ENCODE assay signal across 13 cellular contexts in genomic region chr5:62310426-62311105, GRCh38. TPM values are rescaled to one million over a fixed set of nuclear protein-coding genes. Genes with fewer than 3 reads are reported as not detected.
DNase-seq lines count a peak whose midpoint lies in the region; ATAC-seq and TF ChIP-seq lines count a peak whose summit lies in the region.
"Had no signal": no experiment of that assay in that cellular context is flagged by ENCODE, and none has a peak within 500 bp of the region (broad histone marks: within the 10 kb centered on the region; RNA-seq: fewer than 3 reads in every experiment).

No MANE protein-coding gene starts in this region.

- no peak overlapping the region for H3K4me3 ChIP-seq in mammary epithelial cell (replicated peaks in 1 of 3; ENCODE audit: insufficient read depth in 1 of 3, low read depth in 2 of 3, low read length in 3 of 3)
- no peak overlapping the region for H3K4me3 ChIP-seq in fibroblast of mammary gland (ENCODE audit: control insufficient read depth, low read depth, low read length)

- H3K4me1 Mint-ChIP-seq in MCF 10A (ENCODE audit: insufficient read depth, unreplicated experiment): peaks cover 42% of the 10 kb centered on the region
- H3K4me1 Mint-ChIP-seq in activated CD4-positive, alpha-beta memory T cell treated with anti-CD3 and anti-CD28 coated beads for 36 hours (ENCODE audit: low read depth): peaks cover 66% of the 10 kb centered on the region

- BruUV-seq in MCF 10A (replicated peaks; lab: Mats Ljungman, UMichigan): no TSS peak
- no TSS peak for BruUV-seq in mammary epithelial cell (replicated peaks; lab: Mats Ljungman, UMichigan)

- DNase-seq in MCF 10A (ENCODE audit: unreplicated experiment) (no peak), mammary epithelial cell (no peak), fibroblast of mammary gland (ENCODE audit: low read depth) (peak; percentile 8), GM19240 (ENCODE audit: insufficient read length, low spot score) (no peak), islet precursor cell (no peak), mucosa of gallbladder (ENCODE audit: low spot score) (no peak)
- no peak for DNase-seq in activated CD4-positive, alpha-beta memory T cell treated with anti-CD3 and anti-CD28 coated beads for 36 hours
- DNase-seq: cortex of kidney, DMS79, GOT3, NCI-H2029 had no signal

- no peak for ATAC-seq in HG03378 (IDR thresholded peaks at IDR 0.05; ENCODE audit: unreplicated experiment)

- dilution Hi-C loops in mammary epithelial cell (cut with HindIII; ENCODE audit: low sequenced_read_pairs): no loop called here

- H3K27ac ChIP-seq in mammary epithelial cell (ENCODE audit: insufficient read depth, low read depth, low read length): no peak overlapping the region

- no peaks in the 10 kb centered on the region for H3K36me3 Mint-ChIP-seq in MCF 10A (ENCODE audit: insufficient read depth, unreplicated experiment)
- peaks cover 40% of the 10 kb centered on the region for H3K36me3 Mint-ChIP-seq in activated CD4-positive, alpha-beta memory T cell treated with anti-CD3 and anti-CD28 coated beads for 36 hours

- POLR2A ChIA-PET in MCF 10A (lab: Yijun Ruan, JAX): interaction anchor here (0.9 to 1.9 kb wide), 4 partner anchors 22 to 72 kb away, joined by 3 to 6 read pairs (median 3); no protein-coding TSS in a partner anchor
- POLR2A ChIA-PET in activated CD4-positive, alpha-beta memory T cell treated with anti-CD3 and anti-CD28 coated beads for 36 hours (lab: Charles Lee): interaction anchor here (1.1 to 2.3 kb wide), 5 partner anchors 19 to 32 kb away, joined by 4 to 8 read pairs (median 6); no protein-coding TSS in a partner anchor

- H3K9me3 ChIP-seq in mammary epithelial cell (replicated peaks; ENCODE audit: insufficient read depth, low read length): no peaks in the 10 kb centered on the region

- H3K4me3 Mint-ChIP-seq in MCF 10A (ENCODE audit: unreplicated experiment): no peak overlapping the region
- H3K4me3 Mint-ChIP-seq in activated CD4-positive, alpha-beta memory T cell treated with anti-CD3 and anti-CD28 coated beads for 36 hours: peak overlapping the region; percentile 24
- H3K4me3 Mint-ChIP-seq: memory B cell had no signal

- no peaks in the 10 kb centered on the region for H4K20me1 ChIP-seq in mammary epithelial cell (ENCODE audit: insufficient read depth, low read length)

- intact Hi-C loops in MCF 10A (cut with micrococcal nuclease): no loop called here
- intact Hi-C loops in mammary epithelial cell (cut with micrococcal nuclease): no loop called here
- intact Hi-C loops in activated CD4-positive, alpha-beta memory T cell treated with anti-CD3 and anti-CD28 coated beads for 36 hours (cut with micrococcal nuclease): no loop called here

- in situ Hi-C loops in mammary epithelial cell (cut with MboI; ENCODE audit: low sequenced_read_pairs in 2 of 2): no loop called here

- CTCF ChIA-PET in MCF 10A (lab: Yijun Ruan, JAX) (interaction anchor here (0.7 kb wide), 2 partner anchors 129 to 906 kb away, joined by 3 read pairs; no protein-coding TSS in a partner anchor), mammary epithelial cell (lab: Charles Lee; ENCODE audit: low non-redundant PET) (no interaction called here)
- CTCF ChIA-PET in activated CD4-positive, alpha-beta memory T cell treated with anti-CD3 and anti-CD28 coated beads for 36 hours (lab: Charles Lee): interaction anchor here (0.7 kb wide), 1 partner anchor 15 kb away, joined by 3 read pairs; no protein-coding TSS in a partner anchor

- 99% methylated on average over 5 of the region's 5 CpGs for WGBS in mammary epithelial cell (ENCODE audit: low coverage, missing lambda C conversion rate)

- H3K27me3 ChIP-seq in mammary epithelial cell (ENCODE audit: insufficient read depth, low read length): no peaks in the 10 kb centered on the region

- no peak for TF ChIP-seq CTCF in MCF 10A (IDR thresholded peaks at IDR 0.05; ENCODE audit: unreplicated experiment)
- TF ChIP-seq CTCF in mammary epithelial cell (conservative IDR thresholded peaks at IDR 0.05 in 1 of 2, IDR thresholded peaks at IDR 0.05 in 1 of 2; ENCODE audit: extremely low read depth in 1 of 2, insufficient read depth in 1 of 2, low read depth in 1 of 2, low read length in 2 of 2): no peak
- no peak for TF ChIP-seq CTCF in fibroblast of mammary gland (conservative IDR thresholded peaks at IDR 0.05; ENCODE audit: control insufficient read depth, insufficient read depth, low read depth, low read length)

- H3K4me1 ChIP-seq in mammary epithelial cell (ENCODE audit: insufficient read depth, low read length): peaks cover 24% of the 10 kb centered on the region

- H3K27ac Mint-ChIP-seq in MCF 10A (ENCODE audit: low read depth, unreplicated experiment): peak overlapping the region; percentile 59
- H3K27ac Mint-ChIP-seq in activated CD4-positive, alpha-beta memory T cell treated with anti-CD3 and anti-CD28 coated beads for 36 hours: peak overlapping the region; percentile 61

- no peak overlapping the region for H3K9ac ChIP-seq in mammary epithelial cell (ENCODE audit: insufficient read depth, low read length)

- H3K27me3 Mint-ChIP-seq in MCF 10A (ENCODE audit: insufficient read depth, unreplicated experiment): no peaks in the 10 kb centered on the region
- H3K27me3 Mint-ChIP-seq in activated CD4-positive, alpha-beta memory T cell treated with anti-CD3 and anti-CD28 coated beads for 36 hours: no peaks in the 10 kb centered on the region
- H3K27me3 Mint-ChIP-seq: memory B cell had no signal

- no peak overlapping the region for H3K4me2 ChIP-seq in mammary epithelial cell (ENCODE audit: insufficient read depth, low read depth, low read length)

- H2AFZ ChIP-seq in mammary epithelial cell (ENCODE audit: low read depth, low read length): no peak overlapping the region

- H3K36me3 ChIP-seq in mammary epithelial cell (ENCODE audit: insufficient read depth, low read length): no peaks in the 10 kb centered on the region

- peaks cover 94% of the 10 kb centered on the region for H3K79me2 ChIP-seq in mammary epithelial cell (ENCODE audit: insufficient read depth, low read length)

- no peaks in the 10 kb centered on the region for H3K9me3 Mint-ChIP-seq in MCF 10A (ENCODE audit: unreplicated experiment)
- no peaks in the 10 kb centered on the region for H3K9me3 Mint-ChIP-seq in activated CD4-positive, alpha-beta memory T cell treated with anti-CD3 and anti-CD28 coated beads for 36 hours
- H3K9me3 Mint-ChIP-seq: memory B cell had no signal

RNA-seq across cellular contexts. Expression of gene KIF2A, which starts 4.6 kb away (rescaled TPM):
- total RNA-seq in MCF 10A (2022) (45.0 and 61.0 TPM in 2 replicates), mammary epithelial cell (10 to 100 TPM; 35.2 to 56.5 TPM), mucosa of gallbladder (31.1 TPM)
- 23.4 TPM for polyA plus RNA-seq in mammary epithelial cell
- 49.3 TPM for polyA minus RNA-seq in mammary epithelial cell
- 100 to 1,000 TPM; 209 TPM for total RNA-seq in activated CD4-positive, alpha-beta memory T cell treated with anti-CD3 and anti-CD28 coated beads for 36 hours
